In the genomic region with DNA sequence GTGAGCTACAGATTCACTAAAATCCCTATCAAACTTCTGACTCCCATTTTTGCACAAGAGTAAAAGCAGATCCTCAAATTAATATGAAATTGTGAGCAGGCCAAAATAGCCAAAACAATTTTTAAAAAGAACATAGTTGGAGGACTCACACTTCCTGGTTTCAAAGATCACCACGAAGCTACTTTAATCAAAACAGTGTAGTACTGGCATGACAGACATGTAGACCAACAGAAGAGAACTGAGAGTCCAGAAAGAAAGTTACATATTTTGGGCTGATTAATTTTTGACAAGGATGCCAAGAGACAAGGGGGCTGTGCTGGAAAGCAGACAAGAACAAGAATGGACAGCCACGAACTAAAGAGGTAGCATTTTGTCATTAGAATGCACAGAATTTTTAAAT, we compare ENCODE assay signal across 11 cellular contexts. TPM values are rescaled to one million over a fixed set of nuclear protein-coding genes. Genes with fewer than 3 reads are reported as not detected.
A peak's percentile ranks its signal among the peaks of the same experiment; 100 is the strongest.
DNase-seq lines count a peak whose midpoint lies in the region; ATAC-seq lines count a peak whose summit lies in the region.
"Had no signal": no experiment of that assay in that cellular context is flagged by ENCODE, and none has a peak within 500 bp of the region (broad histone marks: within the 10 kb centered on the region; RNA-seq: fewer than 3 reads in every experiment).

No MANE protein-coding gene starts in this region.

- peak overlapping the region; percentile 28 for H3K4me3 Mint-ChIP-seq in T-helper 17 cell

- no peaks in the 10 kb centered on the region for H3K36me3 ChIP-seq in muscle layer of duodenum (ENCODE audit: control insufficient read depth in 1 of 2, insufficient read depth in 2 of 2, low read length in 2 of 2)
- no peaks in the 10 kb centered on the region for H3K36me3 ChIP-seq in Karpas-422 (ENCODE audit: insufficient read depth, low read length)

- no peaks in the 10 kb centered on the region for H3K9me3 ChIP-seq in T-helper 17 cell (ENCODE audit: control insufficient read depth, low read length, poor library complexity, severe bottlenecking)
- H3K9me3 ChIP-seq in muscle layer of duodenum (ENCODE audit: control insufficient read depth in 1 of 2, low read length in 2 of 2), result no peaks in the 10 kb centered on the region
- no peaks in the 10 kb centered on the region for H3K9me3 ChIP-seq in Karpas-422 (ENCODE audit: low read length)

- ATAC-seq in GM18498 (IDR thresholded peaks at IDR 0.05; ENCODE audit: unreplicated experiment), result peak; percentile 62
- peak; percentile 53 for ATAC-seq in GM21825 (IDR thresholded peaks at IDR 0.05; ENCODE audit: unreplicated experiment)
- no peak for ATAC-seq in T-helper 17 cell

- H3K4me2 ChIP-seq in Karpas-422 (ENCODE audit: low read depth, low read length, poor library complexity, severe bottlenecking), result no peak overlapping the region

- no peak overlapping the region for H3K4me3 ChIP-seq in muscle layer of duodenum (ENCODE audit: low read depth in 1 of 2, low read length in 2 of 2)
- no peak overlapping the region for H3K4me3 ChIP-seq in Karpas-422 (ENCODE audit: low read length)

- H3K27ac ChIP-seq in muscle layer of duodenum (ENCODE audit: low read length), result peak overlapping the region; percentile 6
- no peak overlapping the region for H3K27ac ChIP-seq in Karpas-422 (ENCODE audit: low read length)

- no peaks in the 10 kb centered on the region for H3K79me2 ChIP-seq in Karpas-422 (ENCODE audit: low read length)

- H2AFZ ChIP-seq in Karpas-422 (ENCODE audit: low read length), result no peak overlapping the region

- H3K4me1 ChIP-seq in muscle layer of duodenum (ENCODE audit: control insufficient read depth in 1 of 2, insufficient read depth in 2 of 2, low read length in 2 of 2) (peaks cover 15 to 42% of the 10 kb centered on the region in 2 donors), Karpas-422 (ENCODE audit: low read length) (no peaks in the 10 kb centered on the region)

- H3K27me3 ChIP-seq in muscle layer of duodenum (ENCODE audit: low read depth, low read length) (no peaks in the 10 kb centered on the region), Karpas-422 (ENCODE audit: low read length) (no peaks in the 10 kb centered on the region)

- H3K27ac Mint-ChIP-seq in T-helper 17 cell, result no peak overlapping the region

- H3K4me1 Mint-ChIP-seq in T-helper 17 cell, result peaks cover 61% of the 10 kb centered on the region

- H4K20me1 ChIP-seq in Karpas-422 (ENCODE audit: insufficient read depth, low read depth, low read length), result peaks cover 56% of the 10 kb centered on the region

- no peaks in the 10 kb centered on the region for H3K36me3 Mint-ChIP-seq in T-helper 17 cell (ENCODE audit: low read depth)

- no peaks in the 10 kb centered on the region for H3K27me3 Mint-ChIP-seq in T-helper 17 cell

- H3K9me2 ChIP-seq in Karpas-422 (replicated peaks; ENCODE audit: insufficient read depth, low read length), result no peaks in the 10 kb centered on the region

- DNase-seq in T-helper 17 cell, result no peak
- DNase-seq in hippocampal formation (lab: John Stamatoyannopoulos, UW), result no peak
- no peak for DNase-seq in Karpas-422
- DNase-seq in NAMALWA (ENCODE audit: low spot score), result no peak
- no peak for DNase-seq in NCI-H2081 treated with DMSO at 0.1 percent for 48 hours (lab: John Stamatoyannopoulos, UW)
- DNase-seq: central memory CD4-positive, alpha-beta T cell; left cardiac atrium; NCI-H2171 treated with DMSO at 0.1 percent for 48 hours had no signal

- no peak overlapping the region for H3K9ac ChIP-seq in Karpas-422 (ENCODE audit: low read length)

RNA-seq across cellular contexts. Expression of a gene that starts 14.2 kb away (rescaled TPM):
- total RNA-seq in T-helper 17 cell, result 10 to 100 TPM; 42.9 to 44.9 TPM
- total RNA-seq in Karpas-422 (2014; rRNA removed; shearing (Covaris generic); ENCODE audit: low replicate concordance), result 10.5 and 14.8 TPM in 2 replicates
